ENCODE assay signal across 11 cellular contexts in genomic region chr10:28217848-28218247, GRCh38.
DNase-seq lines count a peak whose midpoint lies in the region; ATAC-seq and TF ChIP-seq lines count a peak whose summit lies in the region.
"Had no signal": no experiment of that assay in that cellular context is flagged by ENCODE, and none has a peak within 500 bp of the region (broad histone marks: within the 10 kb centered on the region; RNA-seq: fewer than 3 reads in every experiment).

No MANE protein-coding gene starts in this region.

- POLR2A ChIA-PET in HCT116 (lab: Charles Lee) = interaction anchor here (0.8 to 1.3 kb wide), 6 partner anchors 14 to 88 kb away, joined by 3 to 5 read pairs (median 3); no protein-coding TSS in a partner anchor

- H2BK120ac ChIP-seq in mesendoderm (ENCODE audit: low read depth, low read length) = no peak overlapping the region

- intact Hi-C loops in HCT116 (cut with micrococcal nuclease) = loop anchor here (5.0 kb wide), 1 partner anchor 96 kb away; no protein-coding TSS in a partner anchor
- intact Hi-C loops in gastrocnemius medialis (cut with DNase I; ENCODE audit: low total_unique reads) = no loop called here

- H3K79me1 ChIP-seq in mesendoderm (ENCODE audit: low read length) = no peaks in the 10 kb centered on the region

- no peak overlapping the region for H3K4ac ChIP-seq in mesendoderm (ENCODE audit: low read depth, low read length)

- H3K9ac ChIP-seq in HCT116 (ENCODE audit: low read length) = peak overlapping the region; percentile 62
- no peak overlapping the region for H3K9ac ChIP-seq in mesendoderm (ENCODE audit: low read length)

- peak; percentile 35 for DNase-seq in AG08396 (ENCODE audit: low spot score)
- peak; percentile 96 for DNase-seq in HCT116 (ENCODE audit: low read depth, low spot score)
- peak; percentile 63 for DNase-seq in amniotic stem cell (lab: John Stamatoyannopoulos, UW)
- peak; percentile 36 for DNase-seq in mesendoderm
- DNase-seq in T-helper 2 cell treated with Interferon-gamma antibody and Interleukin-4, amounts not matched to agents 5 μg/mL and 100 μg/mL, for 36 hours (ENCODE audit: low spot score) = no peak
- no peak for DNase-seq in gastrocnemius medialis
- no peak for DNase-seq in COLO829 (ENCODE audit: low spot score)
- no peak for DNase-seq in OCI-M1 (lab: John Stamatoyannopoulos, UW)
- DNase-seq: NCI-H187 had no signal

- no peak overlapping the region for H3K27ac Mint-ChIP-seq in T-helper 2 cell treated with Interferon-gamma antibody and Interleukin-4, amounts not matched to agents 5 μg/mL and 100 μg/mL, for 36 hours
- H3K27ac Mint-ChIP-seq: activated T-helper 1 cell treated with anti-CD3 and anti-CD28 coated beads, Interleukin-12 subunit alpha, Interleukin-12 subunit beta, Interleukin-2, Interleukin-4 antibody, amounts not matched to agents 30 ng/mL and 10 ng/mL and 1 ng/mL, durations not matched to agents 14 hours and 24 hours and 36 hours had no signal

- no peak overlapping the region for H2BK5ac ChIP-seq in mesendoderm (ENCODE audit: low read length)

- CTCF ChIA-PET in HCT116 (lab: Charles Lee) = interaction anchor here (1.0 to 1.2 kb wide), 2 partner anchors 24 to 38 kb away, joined by 3 to 5 read pairs; no protein-coding TSS in a partner anchor

- TF ChIP-seq CTCF in HCT116 (IDR thresholded peaks at IDR 0.05 in 2 of 3, conservative IDR thresholded peaks at IDR 0.05 in 1 of 3; ENCODE audit: borderline replicate concordance in 1 of 3, insufficient read depth in 1 of 3, low read depth in 2 of 3, low read length in 2 of 3) (no peak), gastrocnemius medialis (IDR thresholded peaks at IDR 0.05 in 4 of 5, conservative IDR thresholded peaks at IDR 0.05 in 1 of 5) (no peak)

- no peak overlapping the region for H2AFZ ChIP-seq in HCT116 (ENCODE audit: low read depth, low read length, poor library complexity, severe bottlenecking)

- no peak overlapping the region for H4K5ac ChIP-seq in mesendoderm (ENCODE audit: low read length)

- RAD21 ChIA-PET in HCT116 (lab: Charles Lee; ENCODE audit: low non-redundant PET in 1 of 2, low total read pairs in 2 of 2, uncharacterized antibody in 2 of 2, unreplicated experiment in 2 of 2) = interaction anchor here (0.8 to 1.8 kb wide), 3 partner anchors 24 to 38 kb away, joined by 4 to 6 read pairs (median 4); no protein-coding TSS in a partner anchor

- H3K36me3 ChIP-seq in HCT116 (ENCODE audit: control insufficient read depth in 1 of 2, insufficient read depth in 2 of 2, low read length in 2 of 2) (no peaks in the 10 kb centered on the region), mesendoderm (ENCODE audit: control insufficient read depth, insufficient read depth, low read length) (no peaks in the 10 kb centered on the region), gastrocnemius medialis (no peaks in the 10 kb centered on the region)

- peaks cover 27% of the 10 kb centered on the region for H3K79me2 ChIP-seq in HCT116 (ENCODE audit: insufficient read depth, low read length)
- no peaks in the 10 kb centered on the region for H3K79me2 ChIP-seq in mesendoderm (ENCODE audit: control insufficient read depth, insufficient read depth, low read length)

- TF ChIP-seq POLR2A in HCT116 (IDR thresholded peaks at IDR 0.05; ENCODE audit: borderline replicate concordance, extremely low read depth, insufficient read depth, insufficient read length) (no peak), gastrocnemius medialis (IDR thresholded peaks at IDR 0.05) (no peak)

- H2AK5ac ChIP-seq in mesendoderm (ENCODE audit: low read length) = no peak overlapping the region

- H3K4me1 ChIP-seq in HCT116 (ENCODE audit: control insufficient read depth in 1 of 2, insufficient read depth in 2 of 2, low read length in 2 of 2) (peaks cover 89 to 90% of the 10 kb centered on the region in 2 experiments), mesendoderm (ENCODE audit: control insufficient read depth, low read depth, low read length) (no peaks in the 10 kb centered on the region), gastrocnemius medialis (peaks cover 0 to 10% of the 10 kb centered on the region in 2 donors)

- no peaks in the 10 kb centered on the region for H3K36me3 Mint-ChIP-seq in T-helper 2 cell treated with Interferon-gamma antibody and Interleukin-4, amounts not matched to agents 5 μg/mL and 100 μg/mL, for 36 hours (ENCODE audit: low read depth)

- H3K18ac ChIP-seq in mesendoderm (ENCODE audit: low read length) = no peak overlapping the region

- H3K27me3 ChIP-seq in HCT116 (ENCODE audit: insufficient read depth, low read length) (no peaks in the 10 kb centered on the region), mesendoderm (ENCODE audit: insufficient read depth, low read length, poor library complexity) (no peaks in the 10 kb centered on the region), gastrocnemius medialis (no peaks in the 10 kb centered on the region)

- ATAC-seq in HCT116 (peak; percentile 78), gastrocnemius medialis (no peak)
- ATAC-seq: SK-N-SH treated with all-trans-retinoic acid at 6 μM for 48 hours had no signal

- H3K4me3 ChIP-seq in HCT116 (replicated peaks in 1 of 2; ENCODE audit: low read depth in 1 of 2, low read length in 2 of 2) (peak overlapping the region in 1 of 2 experiments; percentile 43; a peak in 2 of 4 replicates), mesendoderm (ENCODE audit: low read length) (no peak overlapping the region), gastrocnemius medialis (no peak overlapping the region)

- H3K4me2 ChIP-seq in HCT116 (ENCODE audit: low read length) (peak overlapping the region; percentile 74), mesendoderm (ENCODE audit: low read length) (no peak overlapping the region)

- no peaks in the 10 kb centered on the region for H3K9me2 ChIP-seq in HCT116 (ENCODE audit: insufficient read depth)

- H4K8ac ChIP-seq in mesendoderm (ENCODE audit: low read depth, low read length) = no peak overlapping the region

- no peaks in the 10 kb centered on the region for H4K20me1 ChIP-seq in HCT116 (ENCODE audit: insufficient read depth)

- H3K56ac ChIP-seq in mesendoderm (ENCODE audit: low read length) = no peak overlapping the region

- peaks cover 6% of the 10 kb centered on the region for H3K4me1 Mint-ChIP-seq in T-helper 2 cell treated with Interferon-gamma antibody and Interleukin-4, amounts not matched to agents 5 μg/mL and 100 μg/mL, for 36 hours (ENCODE audit: low read depth)

- H3K9me3 ChIP-seq in HCT116 (ENCODE audit: control insufficient read depth in 1 of 2, insufficient read depth in 1 of 2, low read depth in 1 of 2, low read length in 2 of 2) (no peaks in the 10 kb centered on the region), gastrocnemius medialis (no peaks in the 10 kb centered on the region)

- no peak overlapping the region for H2BK15ac ChIP-seq in mesendoderm (replicated peaks; ENCODE audit: low read depth)

- in situ Hi-C loops in gastrocnemius medialis (cut with MboI; ENCODE audit: low sequenced_read_pairs in 4 of 4) = no loop called here

- peak; percentile 46 for TF ChIP-seq RAD21 in HCT116 (IDR thresholded peaks at IDR 0.05; ENCODE audit: low read depth)

- BruUV-seq in HCT116 (replicated peaks; lab: Mats Ljungman, UMichigan) = no TSS peak

- H3K23ac ChIP-seq in mesendoderm (ENCODE audit: low read length) = no peak overlapping the region

- H3K9me3 Mint-ChIP-seq in T-helper 2 cell treated with Interferon-gamma antibody and Interleukin-4, amounts not matched to agents 5 μg/mL and 100 μg/mL, for 36 hours = no peaks in the 10 kb centered on the region
- H3K9me3 Mint-ChIP-seq: activated T-helper 1 cell treated with anti-CD3 and anti-CD28 coated beads, Interleukin-12 subunit alpha, Interleukin-12 subunit beta, Interleukin-2, Interleukin-4 antibody, amounts not matched to agents 30 ng/mL and 10 ng/mL and 1 ng/mL, durations not matched to agents 14 hours and 24 hours and 36 hours had no signal

- H3K27ac ChIP-seq in HCT116 (ENCODE audit: low read depth, low read length) (peak overlapping the region; percentile 98), mesendoderm (ENCODE audit: low read depth, low read length) (no peak overlapping the region), gastrocnemius medialis (no peak overlapping the region)

- no peak overlapping the region for H3K4me3 Mint-ChIP-seq in T-helper 2 cell treated with Interferon-gamma antibody and Interleukin-4, amounts not matched to agents 5 μg/mL and 100 μg/mL, for 36 hours
- H3K4me3 Mint-ChIP-seq: activated T-helper 1 cell treated with anti-CD3 and anti-CD28 coated beads, Interleukin-12 subunit alpha, Interleukin-12 subunit beta, Interleukin-2, Interleukin-4 antibody, amounts not matched to agents 30 ng/mL and 10 ng/mL and 1 ng/mL, durations not matched to agents 14 hours and 24 hours and 36 hours had no signal

- no CpG with 5 or more reads among the region's 7 CpGs for WGBS in mesendoderm (ENCODE audit: extremely low coverage, insufficient coverage, low lambda C conversion rate)

- peaks cover 22% of the 10 kb centered on the region for H3K27me3 Mint-ChIP-seq in T-helper 2 cell treated with Interferon-gamma antibody and Interleukin-4, amounts not matched to agents 5 μg/mL and 100 μg/mL, for 36 hours (ENCODE audit: low read depth)

TF ChIP-seq in HCT116, 20 proteins besides CTCF, POLR2A, EP300 and RAD21 (continues in another document):
- TF ChIP-seq CBX3 (IDR thresholded peaks at IDR 0.05; ENCODE audit: low read depth) (peak; percentile 95), ELF1 (IDR thresholded peaks at IDR 0.05; ENCODE audit: borderline replicate concordance, low read depth) (no peak; the same call in 1 of the 2 replicates), ZNF274 (IDR thresholded peaks at IDR 0.05; ENCODE audit: low read depth, low read length) (no peak), EGR1 (IDR thresholded peaks at IDR 0.05; ENCODE audit: low read depth) (peak; percentile 49; the same call in 1 of the 2 replicates), MAX (IDR thresholded peaks at IDR 0.05) (peak; percentile 82)
- TF ChIP-seq, protein P1, sequence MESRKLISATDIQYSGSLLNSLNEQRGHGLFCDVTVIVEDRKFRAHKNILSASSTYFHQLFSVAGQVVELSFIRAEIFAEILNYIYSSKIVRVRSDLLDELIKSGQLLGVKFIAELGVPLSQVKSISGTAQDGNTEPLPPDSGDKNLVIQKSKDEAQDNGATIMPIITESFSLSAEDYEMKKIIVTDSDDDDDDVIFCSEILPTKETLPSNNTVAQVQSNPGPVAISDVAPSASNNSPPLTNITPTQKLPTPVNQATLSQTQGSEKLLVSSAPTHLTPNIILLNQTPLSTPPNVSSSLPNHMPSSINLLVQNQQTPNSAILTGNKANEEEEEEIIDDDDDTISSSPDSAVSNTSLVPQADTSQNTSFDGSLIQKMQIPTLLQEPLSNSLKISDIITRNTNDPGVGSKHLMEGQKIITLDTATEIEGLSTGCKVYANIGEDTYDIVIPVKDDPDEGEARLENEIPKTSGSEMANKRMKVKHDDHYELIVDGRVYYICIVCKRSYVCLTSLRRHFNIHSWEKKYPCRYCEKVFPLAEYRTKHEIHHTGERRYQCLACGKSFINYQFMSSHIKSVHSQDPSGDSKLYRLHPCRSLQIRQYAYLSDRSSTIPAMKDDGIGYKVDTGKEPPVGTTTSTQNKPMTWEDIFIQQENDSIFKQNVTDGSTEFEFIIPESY (IDR thresholded peaks at IDR 0.05; ENCODE audit: extremely low read depth, insufficient replicate concordance, low read length) = no peak

Comparison
In these comparisons a context has a peak if more than half of its experiments do, and no peak if none do; other contexts are left out.
1. DNase-seq: peak in AG08396 (single experiment), HCT116 (single experiment), amniotic stem cell (single experiment) and mesendoderm (single experiment); none in T-helper 2 cell treated with Interferon-gamma antibody and Interleukin-4, amounts not matched to agents 5 μg/mL and 100 μg/mL, for 36 hours (single experiment), gastrocnemius medialis (0 of 2), COLO829 (single experiment) and OCI-M1 (single experiment).